ENCODE assay signal across 1 cellular context in genomic region chr19:5828661-5829566, GRCh38.
TF ChIP-seq lines count a peak whose summit lies in the region.

No MANE protein-coding gene starts in this region.

TF ChIP-seq in K562, 482 proteins besides CTCF, POLR2A, EP300 and RAD21:
- TF ChIP-seq CREM (IDR thresholded peaks at IDR 0.05; ENCODE audit: low read depth) (no peak), U2AF2 (optimal IDR thresholded peaks at IDR 0.05; ENCODE audit: low read depth, low read length) (no peak), KLF1 (tag; IDR thresholded peaks at IDR 0.05) (no peak), ZNF175 (CRISPR knock-in tag; IDR thresholded peaks at IDR 0.05; ENCODE audit: low read depth) (no peak), FOXA3 (CRISPR knock-in tag; conservative IDR thresholded peaks at IDR 0.05 in 1 of 2, IDR thresholded peaks at IDR 0.05 in 1 of 2) (0 out of 4 replicates have a peak, but pooled peaks of 1 of the 2 experiments have one; percentile 4), PHF21A (IDR thresholded peaks at IDR 0.05; ENCODE audit: borderline replicate concordance, low read depth) (no peak), BACH1 (tag; IDR thresholded peaks at IDR 0.05) (no peak), KAT7 (CRISPR knock-in tag; IDR thresholded peaks at IDR 0.05; ENCODE audit: borderline replicate concordance) (peak; percentile 76), CBX8 (IDR thresholded peaks at IDR 0.05; ENCODE audit: borderline replicate concordance, extremely low read depth, low read depth, low read length, poor library complexity, severe bottlenecking) (no peak), BRCA1 (IDR thresholded peaks at IDR 0.05) (no peak), BRCA1 (CRISPR knock-in tag; IDR thresholded peaks at IDR 0.05) (0 out of 2 replicates have a peak, but pooled peaks have one; percentile 54), CBX2 (IDR thresholded peaks at IDR 0.05; ENCODE audit: insufficient read depth, low read length, poor library complexity, severe bottlenecking) (no peak), POLR2G (IDR thresholded peaks at IDR 0.05; ENCODE audit: low read depth, low read length) (0 out of 2 replicates have a peak, but pooled peaks have one; percentile 19), ARNT (IDR thresholded peaks at IDR 0.05) (0 out of 4 replicates have a peak, but pooled peaks of 1 of the 2 experiments have one; percentile 39), NKRF (IDR thresholded peaks at IDR 0.05; ENCODE audit: borderline replicate concordance) (peak; percentile 15; the same call in 1 of the 2 replicates), NFRKB (IDR thresholded peaks at IDR 0.05; ENCODE audit: low read depth) (peak; percentile 63; the same call in 1 of the 2 replicates), PHF8 (IDR thresholded peaks at IDR 0.05; ENCODE audit: borderline replicate concordance, low read length) (no peak), STAT5A (IDR thresholded peaks at IDR 0.05; ENCODE audit: borderline replicate concordance, low read length) (no peak), ZEB2 (IDR thresholded peaks at IDR 0.05) (0 out of 2 replicates have a peak, but pooled peaks have one; percentile 7), JUND (IDR thresholded peaks at IDR 0.05; ENCODE audit: borderline replicate concordance, low read depth, low read length) (no peak), JUND (tag; IDR thresholded peaks at IDR 0.05; ENCODE audit: borderline replicate concordance, low read depth, low read length) (no peak; the same call in 2 of the 3 replicates), HMG20A (CRISPR knock-in tag; conservative IDR thresholded peaks at IDR 0.05) (no peak), ZSCAN32 (CRISPR knock-in tag; IDR thresholded peaks at IDR 0.05) (no peak), ZNF41 (CRISPR knock-in tag; conservative IDR thresholded peaks at IDR 0.05) (no peak), CREB3L1 (IDR thresholded peaks at IDR 0.05; ENCODE audit: borderline replicate concordance, low read depth) (no peak), ZBTB7A (IDR thresholded peaks at IDR 0.05; ENCODE audit: borderline replicate concordance, control insufficient read depth, low read depth, low read length) (no peak), POLR3G (IDR thresholded peaks at IDR 0.05; ENCODE audit: extremely low read depth, insufficient read length, insufficient replicate concordance) (no peak), GABPA (tag; conservative IDR thresholded peaks at IDR 0.05; ENCODE audit: low read depth) (0 out of 2 replicates have a peak, but pooled peaks have one; percentile 41), CHD1 (IDR thresholded peaks at IDR 0.05; ENCODE audit: low read length) (peak; percentile 79), HMGN3 (IDR thresholded peaks at IDR 0.05; ENCODE audit: borderline replicate concordance, extremely low read depth, insufficient read length, low read depth, low read length) (no peak), JUN (IDR thresholded peaks at IDR 0.05; ENCODE audit: borderline replicate concordance, low read depth, low read length) (no peak), JUN (CRISPR knock-in tag; IDR thresholded peaks at IDR 0.05; ENCODE audit: borderline replicate concordance) (0 out of 2 replicates have a peak, but pooled peaks have one; percentile 7), ZNF589 (CRISPR knock-in tag; IDR thresholded peaks at IDR 0.05; ENCODE audit: low read depth) (0 out of 2 replicates have a peak, but pooled peaks have one; percentile 19), BRF2 (IDR thresholded peaks at IDR 0.05; ENCODE audit: borderline replicate concordance, insufficient read depth, insufficient read length) (no peak), MIER1 (IDR thresholded peaks at IDR 0.05; ENCODE audit: low read depth) (0 out of 2 replicates have a peak, but pooled peaks have one; percentile 31), PCBP1 (IDR thresholded peaks at IDR 0.05; ENCODE audit: low read depth, low read length, poor library complexity, severe bottlenecking) (peak; percentile 31), NRF1 (conservative IDR thresholded peaks at IDR 0.05 in 1 of 2, IDR thresholded peaks at IDR 0.05 in 1 of 2) (no peak), TRIM28 (IDR thresholded peaks at IDR 0.05) (0 out of 2 replicates have a peak, but pooled peaks have one; percentile 8), SMC3 (conservative IDR thresholded peaks at IDR 0.05; ENCODE audit: insufficient read depth, low read depth, low read length) (no peak), ID3 (CRISPR knock-in tag; IDR thresholded peaks at IDR 0.05) (no peak), ID3 (tag; IDR thresholded peaks at IDR 0.05) (0 out of 2 replicates have a peak, but pooled peaks have one; percentile 7), TAF1 (IDR thresholded peaks at IDR 0.05; ENCODE audit: control insufficient read depth, extremely low read depth, insufficient read depth, low read length, severe bottlenecking) (no peak), SNRNP70 (optimal IDR thresholded peaks at IDR 0.05; ENCODE audit: low read depth, low read length) (no peak), NCOA1 (IDR thresholded peaks at IDR 0.05; ENCODE audit: low read depth) (peak; percentile 53; the same call in 1 of the 2 replicates), ZNF347 (CRISPR knock-in tag; IDR thresholded peaks at IDR 0.05; ENCODE audit: low read depth) (no peak), TAL1 (IDR thresholded peaks at IDR 0.05) (no peak), NBN (IDR thresholded peaks at IDR 0.05; ENCODE audit: low read depth) (peak; percentile 27; the same call in 1 of the 2 replicates), HLTF (IDR thresholded peaks at IDR 0.05) (0 out of 2 replicates have a peak, but pooled peaks have one; percentile 0), ZC3H4 (CRISPR knock-in tag; IDR thresholded peaks at IDR 0.05; ENCODE audit: borderline replicate concordance) (peak; percentile 96; the same call in 1 of the 2 replicates), ZNF143 (CRISPR knock-in tag; IDR thresholded peaks at IDR 0.05) (no peak), BCL6 (CRISPR knock-in tag; IDR thresholded peaks at IDR 0.05) (no peak), CBX1 (IDR thresholded peaks at IDR 0.05; ENCODE audit: low read depth) (no peak), NR4A1 (CRISPR knock-in tag; IDR thresholded peaks at IDR 0.05) (no peak), NR4A1 (tag; IDR thresholded peaks at IDR 0.05) (no peak), RBM22 (IDR thresholded peaks at IDR 0.05; ENCODE audit: low read depth, low read length, poor library complexity, severe bottlenecking) (peak; percentile 52), RBM39 (optimal IDR thresholded peaks at IDR 0.05; ENCODE audit: low read depth, low read length) (peak; percentile 18)
